8 cellular contexts compared by ENCODE assay signal in the genomic region with DNA sequence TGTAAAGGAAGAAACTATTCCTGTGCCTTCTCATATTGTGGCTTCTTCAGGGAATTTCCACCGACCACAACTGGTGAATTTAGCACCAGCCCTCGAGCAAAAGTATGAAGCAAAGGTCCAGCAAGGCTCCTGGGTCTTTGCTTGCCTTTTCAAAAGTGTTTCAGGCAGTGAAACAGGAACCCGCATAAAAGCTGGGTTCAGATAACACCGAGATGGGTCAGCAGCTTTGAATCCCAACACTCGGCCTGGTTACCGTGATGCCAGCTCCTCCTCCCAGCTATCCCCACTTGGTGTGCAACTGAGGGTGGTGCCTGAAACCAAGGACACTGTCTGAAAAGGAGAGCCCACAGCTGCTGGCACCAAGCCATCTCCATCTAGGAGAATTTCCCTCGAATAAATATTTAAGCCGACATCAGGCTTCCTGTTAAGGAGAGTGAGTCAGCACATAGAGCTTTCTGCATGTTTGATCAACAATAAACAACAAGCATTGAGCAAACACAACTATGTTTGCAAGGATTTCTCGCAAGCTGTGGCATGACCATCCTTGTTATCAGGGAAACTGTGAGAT.
DNase-seq lines count a peak whose midpoint lies in the region; ATAC-seq and TF ChIP-seq lines count a peak whose summit lies in the region.

No MANE protein-coding gene starts in this region.

- H3K36me3 ChIP-seq in left ventricle myocardium inferior (no peaks in the 10 kb centered on the region), suprapubic skin (peaks cover 10% of the 10 kb centered on the region)

- intact Hi-C loops in left ventricle myocardium inferior (cut with micrococcal nuclease): no loop called here

- H3K27me3 ChIP-seq in left ventricle myocardium inferior (ENCODE audit: low read depth) (no peaks in the 10 kb centered on the region), suprapubic skin (no peaks in the 10 kb centered on the region)

- peak overlapping the region; percentile 36 for H3K27ac ChIP-seq in left ventricle myocardium inferior (replicated peaks)
- peak overlapping the region; percentile 80 for H3K27ac ChIP-seq in suprapubic skin

- DNase-seq in HT1080 (ENCODE audit: low read depth): peak; percentile 53
- peak; percentile 53 for DNase-seq in T1000 (lab: John Stamatoyannopoulos, UW)
- peak; percentile 26 for DNase-seq in left ventricle myocardium inferior
- no peak for DNase-seq in suprapubic skin (ENCODE audit: low spot score in 2 of 2)
- DNase-seq in GM13977 (ENCODE audit: low spot score): no peak
- DNase-seq in NK-92 treated with Interleukin-12 subunit alpha and Interleukin-12 subunit beta, amount 100 ng/mL, for 24 hours (lab: John Stamatoyannopoulos, UW): no peak
- DNase-seq in stimulated activated CD4-positive, alpha-beta T cell treated with anti-CD3 and anti-CD28 coated beads, Interleukin-4, amount 100 ng/mL, for 4 hours: no peak

- peaks cover 23% of the 10 kb centered on the region for H3K4me1 ChIP-seq in left ventricle myocardium inferior
- H3K4me1 ChIP-seq in suprapubic skin: peaks cover 25% of the 10 kb centered on the region

- no peak for ATAC-seq in GM18868 (IDR thresholded peaks at IDR 0.05; ENCODE audit: unreplicated experiment)

- no peak for TF ChIP-seq POLR2A in suprapubic skin (IDR thresholded peaks at IDR 0.05)

- WGBS in suprapubic skin: 39% methylated on average over 9 of the region's 9 CpGs

- no peak for TF ChIP-seq EP300 in suprapubic skin (IDR thresholded peaks at IDR 0.05)

- no peak overlapping the region for H3K4me3 ChIP-seq in left ventricle myocardium inferior
- no peak overlapping the region for H3K4me3 ChIP-seq in suprapubic skin

- TF ChIP-seq CTCF in left ventricle myocardium inferior (IDR thresholded peaks at IDR 0.05; ENCODE audit: borderline replicate concordance) (no peak), suprapubic skin (IDR thresholded peaks at IDR 0.05) (no peak), GM13977 (IDR thresholded peaks at IDR 0.05; ENCODE audit: extremely low read depth, insufficient read depth, missing control alignments) (no peak)

- in situ Hi-C loops in GM13977 (cut with MboI; ENCODE audit: low pct_unique_long_range_greater_than_20kb, low sequenced_read_pairs, unreplicated experiment): no loop called here

- H3K9me3 ChIP-seq in left ventricle myocardium inferior (replicated peaks): no peaks in the 10 kb centered on the region
- H3K9me3 ChIP-seq in suprapubic skin: no peaks in the 10 kb centered on the region

Comparison
In these comparisons a context has a peak if more than half of its experiments do, and no peak if none do; other contexts are left out.
1. DNase-seq: peak in HT1080 (single experiment), T1000 (single experiment) and left ventricle myocardium inferior (single experiment); none in suprapubic skin (0 of 2), GM13977 (single experiment), NK-92 treated with Interleukin-12 subunit alpha and Interleukin-12 subunit beta, amount 100 ng/mL, for 24 hours (single experiment) and stimulated activated CD4-positive, alpha-beta T cell treated with anti-CD3 and anti-CD28 coated beads, Interleukin-4, amount 100 ng/mL, for 4 hours (0 of 2).